In the genomic region with DNA sequence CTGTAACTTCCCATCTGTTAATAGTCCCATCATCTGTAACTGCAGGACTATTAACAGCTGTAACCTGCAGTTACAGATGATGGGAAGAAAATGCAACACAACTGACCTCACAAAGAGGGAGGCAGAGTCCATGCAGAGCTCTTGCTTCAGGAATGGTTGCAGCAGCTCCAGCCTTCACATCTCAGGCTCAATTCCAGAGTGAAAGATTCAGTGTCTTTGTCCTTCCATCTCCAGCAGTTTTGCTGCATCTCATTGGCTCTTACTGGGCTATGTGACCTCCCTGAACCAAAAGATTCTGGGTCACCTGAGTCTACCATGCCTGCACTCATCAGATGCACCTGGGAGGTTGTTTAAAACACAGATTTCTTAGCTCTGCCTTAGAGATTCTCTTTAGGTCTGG, we compare ENCODE assay signal across 26 cellular contexts.
"Had no signal": no experiment of that assay in that cellular context is flagged by ENCODE, and none has a peak within 500 bp of the region (broad histone marks: within the 10 kb centered on the region; RNA-seq: fewer than 3 reads in every experiment).

No MANE protein-coding gene starts in this region.

- H3K27ac Mint-ChIP-seq: natural killer cell; nephron; neural progenitor cell; progenitor cell of endocrine pancreas; stimulated activated effector memory CD8-positive, alpha-beta T cell treated with anti-CD3 and anti-CD28 coated beads, Interleukin-12 subunit alpha, Interleukin-12 subunit beta, amount 100 ng/mL, for 72 hours; stimulated activated naive B cell treated with anti-CD40 and anti-IgM and Interleukin-4, amounts not matched to agents 10 μg/mL and 1 μg/mL and 100 μg/mL, for 72 hours; stimulated activated naive CD8-positive, alpha-beta T cell treated with anti-CD3 and anti-CD28 coated beads, Interleukin-15, Interleukin-2, amounts not matched to agents 100 ng/mL and 50 ng/mL, for 24 hours had no signal

- H3K36me3 Mint-ChIP-seq: natural killer cell; neural progenitor cell; stimulated activated effector memory CD8-positive, alpha-beta T cell treated with anti-CD3 and anti-CD28 coated beads, Interleukin-12 subunit alpha, Interleukin-12 subunit beta, amount 100 ng/mL, for 72 hours; stimulated activated naive B cell treated with anti-CD40 and anti-IgM and Interleukin-4, amounts not matched to agents 10 μg/mL and 1 μg/mL and 100 μg/mL, for 72 hours had no signal

- H3K4me1 ChIP-seq: neural progenitor cell, parathyroid adenoma, psoas muscle, right lobe of liver, sigmoid colon, stomach, thyroid gland, tibial nerve, upper lobe of left lung had no signal

- H3K27ac ChIP-seq: neural progenitor cell, ovary, parathyroid adenoma, psoas muscle, right lobe of liver, sigmoid colon, stomach, thoracic aorta, thyroid gland, tibial nerve, upper lobe of left lung had no signal

- H3K36me3 ChIP-seq: neural progenitor cell, ovary, right lobe of liver, sigmoid colon, stomach, thoracic aorta, thyroid gland, tibial nerve, upper lobe of left lung had no signal

- H3K9ac ChIP-seq: neural progenitor cell, parathyroid adenoma had no signal

- DNase-seq: natural killer cell; occipital lobe; ovary; psoas muscle; right cardiac atrium; right lobe of liver; sigmoid colon; small intestine; stimulated activated CD4-positive, alpha-beta T cell treated with anti-CD3 and anti-CD28 coated beads, Interleukin-15, amount 100 ng/mL, for 24 hours; stimulated activated CD4-positive, alpha-beta T cell treated with anti-CD3 and anti-CD28 coated beads, Interleukin-2, amount 100 ng/mL, for 24 hours; stimulated activated CD4-positive, alpha-beta T cell treated with anti-CD3 and anti-CD28 coated beads, Interleukin-2, amount 100 ng/mL, for 48 hours; stimulated activated CD4-positive, alpha-beta T cell treated with anti-CD3 and anti-CD28 coated beads, Interleukin-4, amount 100 ng/mL, for 24 hours; stimulated activated naive B cell treated with anti-CD40 and anti-IgM and Interleukin-4, amounts not matched to agents 10 μg/mL and 1 μg/mL and 100 μg/mL, for 72 hours; stimulated activated naive CD4-positive, alpha-beta T cell treated with Interleukin-2 at 50 U/mL for 16 hours; stomach; thyroid gland; trophoblast cell; upper lobe of left lung had no signal

- H3K27me3 Mint-ChIP-seq: progenitor cell of endocrine pancreas had no signal

- H3K4me3 ChIP-seq: neural progenitor cell, ovary, psoas muscle, right lobe of liver, sigmoid colon, stomach, thoracic aorta, thyroid gland, tibial nerve, upper lobe of left lung had no signal

- H3K4me1 Mint-ChIP-seq: nephron; neural progenitor cell; stimulated activated naive B cell treated with anti-CD40 and anti-IgM and Interleukin-4, amounts not matched to agents 10 μg/mL and 1 μg/mL and 100 μg/mL, for 72 hours had no signal

- H3K27me3 ChIP-seq: neural progenitor cell, ovary, right lobe of liver, thyroid gland, tibial nerve had no signal

- H3K4me3 Mint-ChIP-seq: natural killer cell; nephron; neural progenitor cell; stimulated activated effector memory CD8-positive, alpha-beta T cell treated with anti-CD3 and anti-CD28 coated beads, Interleukin-12 subunit alpha, Interleukin-12 subunit beta, amount 100 ng/mL, for 72 hours; stimulated activated naive B cell treated with anti-CD40 and anti-IgM and Interleukin-4, amounts not matched to agents 10 μg/mL and 1 μg/mL and 100 μg/mL, for 72 hours; stimulated activated naive CD8-positive, alpha-beta T cell treated with anti-CD3 and anti-CD28 coated beads, Interleukin-15, Interleukin-2, amounts not matched to agents 100 ng/mL and 50 ng/mL, for 24 hours had no signal

- H3K9me3 ChIP-seq: ovary, psoas muscle, right lobe of liver, thoracic aorta, thyroid gland, tibial nerve, upper lobe of left lung had no signal
